Comparison of ENCODE assay signal across 26 cellular contexts in the genomic region with DNA sequence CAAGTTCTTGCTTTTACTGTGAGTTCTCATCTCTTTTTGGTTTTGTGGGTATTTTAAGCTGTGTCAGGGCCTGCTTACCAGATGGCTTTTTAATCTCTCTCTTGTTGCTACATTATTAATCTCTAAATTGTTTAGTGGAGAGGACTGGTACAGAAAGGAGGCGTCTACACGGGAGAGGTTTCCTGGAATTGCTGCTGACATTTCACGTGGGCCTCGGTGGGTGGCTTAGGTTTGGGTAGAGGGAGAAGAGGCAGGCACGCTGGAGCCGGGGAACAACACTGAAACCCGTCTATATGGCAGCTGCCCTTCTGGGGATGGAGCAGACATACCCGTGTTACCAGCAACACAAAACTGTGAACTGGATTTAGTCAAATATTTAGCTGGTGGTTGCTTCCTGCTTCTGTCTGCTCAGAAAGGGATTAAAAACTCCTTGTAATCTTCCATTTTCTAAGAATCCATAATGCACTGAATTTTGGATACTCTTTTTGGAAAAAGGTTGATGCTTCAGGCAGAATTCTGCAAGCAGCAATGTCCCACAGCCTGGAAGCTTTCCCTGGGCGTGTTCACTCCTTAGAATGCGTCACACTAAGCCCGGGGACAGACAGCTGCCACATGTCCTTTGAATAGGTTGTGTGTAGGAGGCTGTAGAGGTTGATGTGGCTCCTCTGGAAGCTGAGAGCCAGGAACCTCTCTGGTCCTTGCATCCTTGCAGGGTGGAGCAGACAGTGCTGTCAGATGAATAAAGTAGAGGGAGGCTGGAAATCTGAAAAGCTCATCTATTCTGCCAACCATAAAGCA.
A peak's percentile ranks its signal among the peaks of the same experiment; 100 is the strongest.
DNase-seq lines count a peak whose midpoint lies in the region; ATAC-seq, FAIRE-seq and TF ChIP-seq lines count a peak whose summit lies in the region.
"Had no signal": no experiment of that assay in that cellular context is flagged by ENCODE, and none has a peak within 500 bp of the region (broad histone marks: within the 10 kb centered on the region; RNA-seq: fewer than 3 reads in every experiment).

No MANE protein-coding gene starts in this region.

- H2BK5ac ChIP-seq in mesenchymal stem cell (ENCODE audit: low read depth, low read length, poor library complexity, severe bottlenecking): no peak overlapping the region

- no peak overlapping the region for H2AK5ac ChIP-seq in mesenchymal stem cell (ENCODE audit: low read length, severe bottlenecking)

- no peak overlapping the region for H3K4me2 ChIP-seq in mesenchymal stem cell (ENCODE audit: low read length, poor library complexity, severe bottlenecking)

- 41 to 65% (median 55%) methylated on average over 11 of the region's 11 CpGs for WGBS in heart left ventricle, 4 donors
- WGBS in mesenchymal stem cell: 86% methylated on average over 10 of the region's 11 CpGs

- ATAC-seq in heart left ventricle (peak in 3 of 4 donors; percentile 33 to 61 (median 41)), Right ventricle myocardium superior (ENCODE audit: poor library complexity) (no peak), HG02588 (IDR thresholded peaks at IDR 0.05; ENCODE audit: unreplicated experiment) (no peak)

- H3K4me3 ChIP-seq in heart left ventricle (no peak overlapping the region), bronchial epithelial cell (ENCODE audit: low read depth, low read length) (no peak overlapping the region), mesenchymal stem cell (ENCODE audit: insufficient read depth in 1 of 2, low read depth in 1 of 2, low read length in 2 of 2) (no peak overlapping the region)
- H3K4me3 ChIP-seq: BLaER1 treated with 17β-estradiol and CSF1 and Interleukin-3, amounts not matched to agents 10 nM and 100 nM; colonic mucosa; lung; SJSA1; uterus had no signal

- H3K18ac ChIP-seq in mesenchymal stem cell (ENCODE audit: low read depth in 1 of 2, low read length in 2 of 2): no peak overlapping the region

- H2BK15ac ChIP-seq in mesenchymal stem cell (ENCODE audit: low read depth, poor library complexity, severe bottlenecking): peak overlapping the region; percentile 49

- H2AFZ ChIP-seq in mesenchymal stem cell (ENCODE audit: low read depth, low read length): no peak overlapping the region

- H3K14ac ChIP-seq in mesenchymal stem cell (ENCODE audit: low read length in 2 of 2): no peak overlapping the region

- no peak overlapping the region for H3K9ac ChIP-seq in mesenchymal stem cell (ENCODE audit: low read length)
- H3K9ac ChIP-seq: BLaER1 treated with 17β-estradiol and CSF1 and Interleukin-3, amounts not matched to agents 10 nM and 100 nM had no signal

- H3K36me3 ChIP-seq in heart left ventricle (no peaks in the 10 kb centered on the region), bronchial epithelial cell (ENCODE audit: control insufficient read depth, insufficient read depth, low read length) (no peaks in the 10 kb centered on the region), mesenchymal stem cell (ENCODE audit: control insufficient read depth in 1 of 2, insufficient read depth in 2 of 2, low read depth in 1 of 2, low read length in 2 of 2) (no peaks in the 10 kb centered on the region)
- H3K36me3 ChIP-seq: BLaER1 treated with 17β-estradiol and CSF1 and Interleukin-3, amounts not matched to agents 10 nM and 100 nM; colonic mucosa; SJSA1; uterus had no signal

- no peak overlapping the region for H3K23ac ChIP-seq in mesenchymal stem cell (ENCODE audit: low read length in 2 of 2)

- H4K8ac ChIP-seq in mesenchymal stem cell (ENCODE audit: low read length): no peak overlapping the region

- TF ChIP-seq CTCF in heart left ventricle (IDR thresholded peaks at IDR 0.05) (no peak), bronchial epithelial cell (IDR thresholded peaks at IDR 0.05; ENCODE audit: insufficient read depth, low read length, severe bottlenecking) (no peak)

- H3K27me3 ChIP-seq in heart left ventricle (no peaks in the 10 kb centered on the region), bronchial epithelial cell (ENCODE audit: control insufficient read depth, insufficient read depth, low read length) (no peaks in the 10 kb centered on the region), mesenchymal stem cell (ENCODE audit: control insufficient read depth in 1 of 2, insufficient read depth in 1 of 2, low read length in 2 of 2) (peaks cover 0 to 14% of the 10 kb centered on the region in 2 experiments)
- H3K27me3 ChIP-seq: BLaER1 treated with 17β-estradiol and CSF1 and Interleukin-3, amounts not matched to agents 10 nM and 100 nM; colonic mucosa; SJSA1; uterus had no signal

- intact Hi-C loops in heart left ventricle (cut with DNase I): loop anchor here in 2 of 10 donors (5.0 to 10.0 kb wide), 2 partner anchors 77 to 424 kb away; no protein-coding TSS in a partner anchor
- intact Hi-C loops in Right ventricle myocardium superior (cut with DNase I): no loop called here

- no peak overlapping the region for H3K4ac ChIP-seq in mesenchymal stem cell (ENCODE audit: low read depth in 1 of 2, low read length in 2 of 2)

- no peaks in the 10 kb centered on the region for H3K79me1 ChIP-seq in mesenchymal stem cell (replicated peaks; ENCODE audit: low read length, poor library complexity, severe bottlenecking)

- H3K27ac ChIP-seq in heart left ventricle (peak overlapping the region in 6 of 12 donors; percentile 24 to 72 (median 40)), mesenchymal stem cell (ENCODE audit: low read length, poor library complexity, severe bottlenecking) (no peak overlapping the region), temporal lobe (ENCODE audit: low read depth, low read length) (peak overlapping the region; percentile 77)
- H3K27ac ChIP-seq: BLaER1 treated with 17β-estradiol and CSF1 and Interleukin-3, amounts not matched to agents 10 nM and 100 nM; colonic mucosa; SJSA1; uterus had no signal

- FAIRE-seq in bronchial epithelial cell (lab: Jason Lieb, UNC): peak; percentile 60
- FAIRE-seq: RCC 7860, TTC549 had no signal

- H2BK12ac ChIP-seq in mesenchymal stem cell (ENCODE audit: low read length in 2 of 2): no peak overlapping the region

- TF ChIP-seq POLR2A in heart left ventricle (IDR thresholded peaks at IDR 0.05): no peak

- no peak overlapping the region for H4K91ac ChIP-seq in mesenchymal stem cell (ENCODE audit: low read length)

- no peak overlapping the region for H2BK120ac ChIP-seq in mesenchymal stem cell (ENCODE audit: low read depth, low read length)

- peaks cover 0 to 31% (median 10%) of the 10 kb centered on the region in 12 donors for H3K4me1 ChIP-seq in heart left ventricle
- H3K4me1 ChIP-seq in mesenchymal stem cell (ENCODE audit: control insufficient read depth, insufficient read depth, low read depth, low read length): peaks cover 6% of the 10 kb centered on the region
- H3K4me1 ChIP-seq: colonic mucosa, SJSA1, uterus had no signal

- no peaks in the 10 kb centered on the region for H3K9me3 ChIP-seq in heart left ventricle
- peaks cover 5% of the 10 kb centered on the region for H3K9me3 ChIP-seq in mesenchymal stem cell (ENCODE audit: control insufficient read depth, low read length)
- H3K9me3 ChIP-seq: colonic mucosa, SJSA1, uterus had no signal

- DNase-seq in heart left ventricle (peak in 2 of 5 donors; percentile 20 to 48), Right ventricle myocardium superior (no peak), bronchial epithelial cell (ENCODE audit: low read depth) (no peak), mesenchymal stem cell (no peak), CD1c-positive myeloid dendritic cell (ENCODE audit: extremely low spot score) (no peak), NCI-H446 treated with DMSO at 0.1 percent for 48 hours (lab: John Stamatoyannopoulos, UW) (no peak)
- DNase-seq: activated CD4-positive, alpha-beta memory T cell treated with anti-CD3 and anti-CD28 coated beads, Interleukin-2, amount 10 ng/mL, durations not matched to agents 7 days and 5 days; activated CD4-positive, CD25-positive, alpha-beta regulatory T cell treated with anti-CD3 and anti-CD28 coated beads, Interleukin-2, amount 50 U/mL, for 72 hours; activated effector memory CD4-positive, alpha-beta T cell treated with Interleukin-2 at 50 U/mL for 16 hours; activated naive CD8-positive, alpha-beta T cell treated with anti-CD3 and anti-CD28 coated beads for 36 hours; activated T-cell treated with anti-CD3 and anti-CD28 coated beads for 4 hours; colonic mucosa; endodermal cell; IMR-90; kidney glomerular epithelial cell; NCI-H1092 treated with DMSO at 0.1 percent for 48 hours; NCI-H1930; T-helper 1 cell; uterus had no signal

Comparison
In these comparisons a context has a peak if more than half of its experiments do, and no peak if none do; other contexts are left out.
1. ATAC-seq: peak in heart left ventricle (3 of 4); none in Right ventricle myocardium superior (single experiment) and HG02588 (single experiment).